Comparison of ENCODE assay signal across 1 cellular context in the genomic region with DNA sequence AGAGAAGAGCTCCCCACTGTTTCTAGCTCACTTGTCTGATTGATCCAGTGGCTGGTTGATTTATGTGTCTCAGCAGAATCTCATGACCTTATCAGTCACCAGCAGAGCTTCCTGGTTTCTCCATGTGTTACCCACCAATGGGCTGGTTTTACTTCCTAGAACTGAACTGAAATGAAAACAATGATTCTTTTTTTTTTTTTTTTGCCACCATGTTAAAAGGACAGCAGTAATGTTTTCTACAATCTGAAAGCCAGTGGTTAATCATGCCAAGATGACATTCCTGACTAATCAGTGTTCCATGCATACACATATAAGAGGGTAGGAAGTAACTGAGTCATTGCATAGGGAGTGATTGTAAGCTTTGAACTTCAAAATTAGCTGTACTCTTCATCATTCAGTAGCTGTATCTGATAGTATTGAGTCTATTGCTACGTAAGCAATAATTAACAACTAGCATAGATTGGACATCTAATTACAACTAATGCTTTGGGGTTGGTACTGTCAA.
TF ChIP-seq lines count a peak whose summit lies in the region.

No MANE protein-coding gene starts in this region.

TF ChIP-seq in K562, 482 proteins besides CTCF, POLR2A, EP300 and RAD21 (continued from another document and continues in another):
- 0 out of 4 replicates have a peak, but pooled peaks of 1 of the 2 experiments have one; percentile 64 for TF ChIP-seq ZMIZ1 (IDR thresholded peaks at IDR 0.05; ENCODE audit: low read depth in 2 of 2, low read length in 2 of 2)
- no peak for TF ChIP-seq HMG20A (CRISPR knock-in tag; conservative IDR thresholded peaks at IDR 0.05)
- no peak for TF ChIP-seq ZNF133 (CRISPR knock-in tag; IDR thresholded peaks at IDR 0.05)
- no peak for TF ChIP-seq PCBP1 (IDR thresholded peaks at IDR 0.05; ENCODE audit: low read depth, low read length, poor library complexity, severe bottlenecking)
- TF ChIP-seq TFE3 (CRISPR knock-in tag; IDR thresholded peaks at IDR 0.05): no peak
- TF ChIP-seq ZNF668 (CRISPR knock-in tag; IDR thresholded peaks at IDR 0.05): no peak
- no peak for TF ChIP-seq ARHGAP35 (IDR thresholded peaks at IDR 0.05; ENCODE audit: partially characterized antibody)
- TF ChIP-seq ZBTB2 (IDR thresholded peaks at IDR 0.05): no peak
- TF ChIP-seq, protein P1, sequence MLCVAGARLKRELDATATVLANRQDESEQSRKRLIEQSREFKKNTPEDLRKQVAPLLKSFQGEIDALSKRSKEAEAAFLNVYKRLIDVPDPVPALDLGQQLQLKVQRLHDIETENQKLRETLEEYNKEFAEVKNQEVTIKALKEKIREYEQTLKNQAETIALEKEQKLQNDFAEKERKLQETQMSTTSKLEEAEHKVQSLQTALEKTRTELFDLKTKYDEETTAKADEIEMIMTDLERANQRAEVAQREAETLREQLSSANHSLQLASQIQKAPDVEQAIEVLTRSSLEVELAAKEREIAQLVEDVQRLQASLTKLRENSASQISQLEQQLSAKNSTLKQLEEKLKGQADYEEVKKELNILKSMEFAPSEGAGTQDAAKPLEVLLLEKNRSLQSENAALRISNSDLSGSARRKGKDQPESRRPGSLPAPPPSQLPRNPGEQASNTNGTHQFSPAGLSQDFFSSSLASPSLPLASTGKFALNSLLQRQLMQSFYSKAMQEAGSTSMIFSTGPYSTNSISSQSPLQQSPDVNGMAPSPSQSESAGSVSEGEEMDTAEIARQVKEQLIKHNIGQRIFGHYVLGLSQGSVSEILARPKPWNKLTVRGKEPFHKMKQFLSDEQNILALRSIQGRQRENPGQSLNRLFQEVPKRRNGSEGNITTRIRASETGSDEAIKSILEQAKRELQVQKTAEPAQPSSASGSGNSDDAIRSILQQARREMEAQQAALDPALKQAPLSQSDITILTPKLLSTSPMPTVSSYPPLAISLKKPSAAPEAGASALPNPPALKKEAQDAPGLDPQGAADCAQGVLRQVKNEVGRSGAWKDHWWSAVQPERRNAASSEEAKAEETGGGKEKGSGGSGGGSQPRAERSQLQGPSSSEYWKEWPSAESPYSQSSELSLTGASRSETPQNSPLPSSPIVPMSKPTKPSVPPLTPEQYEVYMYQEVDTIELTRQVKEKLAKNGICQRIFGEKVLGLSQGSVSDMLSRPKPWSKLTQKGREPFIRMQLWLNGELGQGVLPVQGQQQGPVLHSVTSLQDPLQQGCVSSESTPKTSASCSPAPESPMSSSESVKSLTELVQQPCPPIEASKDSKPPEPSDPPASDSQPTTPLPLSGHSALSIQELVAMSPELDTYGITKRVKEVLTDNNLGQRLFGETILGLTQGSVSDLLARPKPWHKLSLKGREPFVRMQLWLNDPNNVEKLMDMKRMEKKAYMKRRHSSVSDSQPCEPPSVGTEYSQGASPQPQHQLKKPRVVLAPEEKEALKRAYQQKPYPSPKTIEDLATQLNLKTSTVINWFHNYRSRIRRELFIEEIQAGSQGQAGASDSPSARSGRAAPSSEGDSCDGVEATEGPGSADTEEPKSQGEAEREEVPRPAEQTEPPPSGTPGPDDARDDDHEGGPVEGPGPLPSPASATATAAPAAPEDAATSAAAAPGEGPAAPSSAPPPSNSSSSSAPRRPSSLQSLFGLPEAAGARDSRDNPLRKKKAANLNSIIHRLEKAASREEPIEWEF (CRISPR knock-in tag; IDR thresholded peaks at IDR 0.05): no peak
- TF ChIP-seq, protein P2, sequence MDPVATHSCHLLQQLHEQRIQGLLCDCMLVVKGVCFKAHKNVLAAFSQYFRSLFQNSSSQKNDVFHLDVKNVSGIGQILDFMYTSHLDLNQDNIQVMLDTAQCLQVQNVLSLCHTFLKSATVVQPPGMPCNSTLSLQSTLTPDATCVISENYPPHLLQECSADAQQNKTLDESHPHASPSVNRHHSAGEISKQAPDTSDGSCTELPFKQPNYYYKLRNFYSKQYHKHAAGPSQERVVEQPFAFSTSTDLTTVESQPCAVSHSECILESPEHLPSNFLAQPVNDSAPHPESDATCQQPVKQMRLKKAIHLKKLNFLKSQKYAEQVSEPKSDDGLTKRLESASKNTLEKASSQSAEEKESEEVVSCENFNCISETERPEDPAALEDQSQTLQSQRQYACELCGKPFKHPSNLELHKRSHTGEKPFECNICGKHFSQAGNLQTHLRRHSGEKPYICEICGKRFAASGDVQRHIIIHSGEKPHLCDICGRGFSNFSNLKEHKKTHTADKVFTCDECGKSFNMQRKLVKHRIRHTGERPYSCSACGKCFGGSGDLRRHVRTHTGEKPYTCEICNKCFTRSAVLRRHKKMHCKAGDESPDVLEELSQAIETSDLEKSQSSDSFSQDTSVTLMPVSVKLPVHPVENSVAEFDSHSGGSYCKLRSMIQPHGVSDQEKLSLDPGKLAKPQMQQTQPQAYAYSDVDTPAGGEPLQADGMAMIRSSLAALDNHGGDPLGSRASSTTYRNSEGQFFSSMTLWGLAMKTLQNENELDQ (CRISPR knock-in tag; IDR thresholded peaks at IDR 0.05; ENCODE audit: borderline replicate concordance): no peak
- no peak for TF ChIP-seq NR2C2 (CRISPR knock-in tag; IDR thresholded peaks at IDR 0.05)
- TF ChIP-seq NR2C2 (tag; IDR thresholded peaks at IDR 0.05): peak; percentile 79
- TF ChIP-seq SMARCC2 (IDR thresholded peaks at IDR 0.05; ENCODE audit: low read depth): peak; percentile 75
- TF ChIP-seq MYC (IDR thresholded peaks at IDR 0.05; ENCODE audit: low read depth, low read length): peak; percentile 81
- TF ChIP-seq MYC (CRISPR knock-in tag; IDR thresholded peaks at IDR 0.05; ENCODE audit: borderline replicate concordance, low read depth): no peak
- TF ChIP-seq E4F1 (CRISPR knock-in tag; IDR thresholded peaks at IDR 0.05; ENCODE audit: borderline replicate concordance): no peak
- no peak for TF ChIP-seq E2F4 (CRISPR knock-in tag; IDR thresholded peaks at IDR 0.05; ENCODE audit: low read depth)
- no peak for TF ChIP-seq ZNF253 (CRISPR knock-in tag; conservative IDR thresholded peaks at IDR 0.05)
- no peak for TF ChIP-seq SREBF1 (IDR thresholded peaks at IDR 0.05; ENCODE audit: borderline replicate concordance, low read depth, low read length)
- no peak for TF ChIP-seq U2AF2 (optimal IDR thresholded peaks at IDR 0.05; ENCODE audit: low read depth, low read length)
- TF ChIP-seq HSF4 (CRISPR knock-in tag; IDR thresholded peaks at IDR 0.05; ENCODE audit: borderline replicate concordance): no peak
- no peak; the same call in 1 of the 2 replicates for TF ChIP-seq NFIC (IDR thresholded peaks at IDR 0.05)
- TF ChIP-seq FOXM1 (IDR thresholded peaks at IDR 0.05; ENCODE audit: low read depth): peak; percentile 82
- no peak for TF ChIP-seq FOXM1 (CRISPR knock-in tag; IDR thresholded peaks at IDR 0.05; ENCODE audit: low read depth)
- no peak for TF ChIP-seq SMARCB1 (IDR thresholded peaks at IDR 0.05; ENCODE audit: insufficient read length, low read depth)
